ENCODE assay signal across 30 cellular contexts in the genomic region with DNA sequence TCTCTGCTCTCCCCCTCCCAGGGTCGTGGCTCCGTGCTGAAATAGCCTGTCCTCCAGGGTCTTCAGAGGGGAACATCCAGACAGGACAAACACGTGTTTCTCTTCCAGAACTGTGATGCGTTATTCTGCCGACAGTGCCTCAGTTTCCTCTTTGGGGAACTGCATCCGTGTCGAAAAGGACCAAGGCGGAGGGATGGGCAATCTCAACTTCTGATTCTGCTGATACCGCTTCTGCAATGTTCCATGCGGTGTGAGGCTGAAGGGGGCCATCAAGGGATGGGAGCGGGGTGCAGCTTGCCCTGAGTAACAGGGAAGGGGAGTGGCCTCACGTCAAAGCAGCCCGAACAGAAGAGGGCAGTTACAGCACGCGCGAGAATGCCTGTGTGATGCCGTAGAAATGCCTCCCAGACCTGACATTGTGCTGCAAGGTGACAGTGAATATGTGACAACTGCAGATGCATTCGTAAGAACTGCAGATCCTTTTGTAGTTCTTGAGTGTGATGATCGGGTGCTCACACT.
"Had no signal": no experiment of that assay in that cellular context is flagged by ENCODE, and none has a peak within 500 bp of the region (broad histone marks: within the 10 kb centered on the region; RNA-seq: fewer than 3 reads in every experiment).

No MANE protein-coding gene starts in this region.

- DNase-seq: activated CD4-positive, alpha-beta memory T cell treated with anti-CD3 and anti-CD28 coated beads, Interleukin-2, amount 10 ng/mL, durations not matched to agents 7 days and 5 days; activated CD4-positive, alpha-beta T cell treated with anti-CD3 and anti-CD28 coated beads for 4 hours; activated CD4-positive, alpha-beta T cell treated with anti-CD3 and anti-CD28 coated beads, Interleukin-2, amount 50 U/mL, for 1 hour; activated CD8-positive, alpha-beta memory T cell treated with anti-CD3 and anti-CD28 coated beads for 24 hours; activated CD8-positive, alpha-beta memory T cell treated with anti-CD3 and anti-CD28 coated beads, Interleukin-2, amount 10 ng/mL, durations not matched to agents 7 days and 5 days; activated CD8-positive, alpha-beta memory T cell treated with anti-CD3 and anti-CD28 coated beads, Interleukin-2, amount 50 U/mL, for 48 hours; activated effector memory CD4-positive, alpha-beta T cell treated with anti-CD3 and anti-CD28 coated beads, Interleukin-2, amount 50 U/mL, for 16 hours; activated naive CD4-positive, alpha-beta T cell; activated naive CD4-positive, alpha-beta T cell treated with anti-CD3 and anti-CD28 coated beads, Interleukin-2, amount 50 U/mL, for 16 hours; activated naive CD8-positive, alpha-beta T cell treated with anti-CD3 and anti-CD28 coated beads for 36 hours; activated T-cell treated with anti-CD3 and anti-CD28 coated beads, Interleukin-2, amount 50 U/mL, for 48 hours; amniotic stem cell; aorta; brain microvascular endothelial cell; central memory CD4-positive, alpha-beta T cell; MM.1S; MV-4-11; NCI-H1092; NCI-H1436 treated with DMSO at 0.1 percent for 48 hours; NCI-H1694 treated with DMSO at 0.1 percent for 48 hours; NCI-H2029; NCI-H2171; NCI-H510A; NCI-H526; NCI-H748 treated with DMSO at 0.1 percent for 48 hours; NK-92 treated with Interleukin-12 subunit alpha and Interleukin-12 subunit beta, amount 100 ng/mL, for 24 hours; Right ventricle myocardium superior; T1000 had no signal

- H3K36me3 ChIP-seq: brain microvascular endothelial cell had no signal

- H3K36me3 Mint-ChIP-seq: activated CD8-positive, alpha-beta memory T cell treated with anti-CD3 and anti-CD28 coated beads, Interleukin-2, amount 10 ng/mL, durations not matched to agents 7 days and 5 days; activated naive CD8-positive, alpha-beta T cell treated with anti-CD3 and anti-CD28 coated beads for 36 hours had no signal

- H3K4me3 Mint-ChIP-seq: activated CD4-positive, alpha-beta memory T cell treated with anti-CD3 and anti-CD28 coated beads, Interleukin-2, amount 10 ng/mL, durations not matched to agents 7 days and 5 days; activated CD8-positive, alpha-beta memory T cell treated with anti-CD3 and anti-CD28 coated beads, Interleukin-2, amount 10 ng/mL, durations not matched to agents 7 days and 5 days; activated naive CD8-positive, alpha-beta T cell treated with anti-CD3 and anti-CD28 coated beads for 36 hours had no signal

- H3K27ac ChIP-seq: brain microvascular endothelial cell, KMS-11 had no signal

- H3K27ac Mint-ChIP-seq: activated CD4-positive, alpha-beta memory T cell treated with anti-CD3 and anti-CD28 coated beads, Interleukin-2, amount 10 ng/mL, durations not matched to agents 7 days and 5 days; activated CD8-positive, alpha-beta memory T cell treated with anti-CD3 and anti-CD28 coated beads, Interleukin-2, amount 10 ng/mL, durations not matched to agents 7 days and 5 days; activated naive CD8-positive, alpha-beta T cell treated with anti-CD3 and anti-CD28 coated beads for 36 hours had no signal

- H3K9me3 Mint-ChIP-seq: activated CD4-positive, alpha-beta memory T cell treated with anti-CD3 and anti-CD28 coated beads, Interleukin-2, amount 10 ng/mL, durations not matched to agents 7 days and 5 days; activated naive CD8-positive, alpha-beta T cell treated with anti-CD3 and anti-CD28 coated beads for 36 hours had no signal

- H3K27me3 Mint-ChIP-seq: activated CD4-positive, alpha-beta memory T cell treated with anti-CD3 and anti-CD28 coated beads, Interleukin-2, amount 10 ng/mL, durations not matched to agents 7 days and 5 days; activated CD8-positive, alpha-beta memory T cell treated with anti-CD3 and anti-CD28 coated beads, Interleukin-2, amount 10 ng/mL, durations not matched to agents 7 days and 5 days had no signal

- H3K4me1 Mint-ChIP-seq: activated CD4-positive, alpha-beta memory T cell treated with anti-CD3 and anti-CD28 coated beads, Interleukin-2, amount 10 ng/mL, durations not matched to agents 7 days and 5 days; activated CD8-positive, alpha-beta memory T cell treated with anti-CD3 and anti-CD28 coated beads, Interleukin-2, amount 10 ng/mL, durations not matched to agents 7 days and 5 days; activated naive CD8-positive, alpha-beta T cell treated with anti-CD3 and anti-CD28 coated beads for 36 hours had no signal

- H3K9ac ChIP-seq: KMS-11 had no signal

- H3K27me3 ChIP-seq: brain microvascular endothelial cell had no signal

- H3K4me2 ChIP-seq: KMS-11 had no signal

- ATAC-seq: activated CD4-positive, CD25-positive, alpha-beta regulatory T cell treated with anti-CD3 and anti-CD28 coated beads, Interleukin-2, amount 50 U/mL, for 24 hours; activated CD8-positive, alpha-beta memory T cell treated with anti-CD3 and anti-CD28 coated beads, Interleukin-2, amount 10 ng/mL, durations not matched to agents 7 days and 5 days had no signal
